In the genomic region with DNA sequence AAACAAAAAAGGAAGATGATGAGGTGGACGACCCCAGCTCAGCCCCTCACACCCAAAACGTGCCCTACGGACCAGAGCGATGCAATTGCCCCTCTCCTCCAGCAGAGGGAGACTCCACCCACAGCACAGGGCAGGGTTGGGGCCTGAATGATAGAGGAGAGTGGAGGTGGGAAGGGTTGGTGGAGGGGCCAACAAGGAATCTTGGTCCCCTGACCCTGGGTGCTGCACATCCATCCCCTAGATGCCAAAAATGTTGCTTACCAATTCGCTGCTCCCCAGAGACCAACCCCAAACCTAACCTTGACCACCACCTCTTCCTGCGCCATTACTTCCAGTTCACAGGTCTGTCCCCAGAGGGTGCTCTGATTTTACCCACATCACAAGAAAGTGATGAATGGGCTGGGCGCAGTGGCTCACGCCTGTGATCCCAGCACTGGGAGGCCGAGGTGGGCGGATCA, we compare ENCODE assay signal across 8 cellular contexts. TPM values are rescaled to one million over a fixed set of nuclear protein-coding genes. Genes with fewer than 3 reads are reported as not detected.
DNase-seq lines count a peak whose midpoint lies in the region; ATAC-seq and TF ChIP-seq lines count a peak whose summit lies in the region.

No MANE protein-coding gene starts in this region.

- H3K36me3 ChIP-seq in CD4-positive, CD25-positive, alpha-beta regulatory T cell (ENCODE audit: control insufficient read depth, insufficient read depth, low read length): peaks cover 4% of the 10 kb centered on the region
- no peaks in the 10 kb centered on the region for H3K36me3 ChIP-seq in GM23338 (ENCODE audit: insufficient read depth)
- H3K36me3 ChIP-seq in left ventricle myocardium inferior: no peaks in the 10 kb centered on the region

- TF ChIP-seq CTCF in GM23338 (conservative IDR thresholded peaks at IDR 0.05; ENCODE audit: low read depth in 2 of 2) (peak; percentile 94 to 100), left ventricle myocardium inferior (IDR thresholded peaks at IDR 0.05; ENCODE audit: borderline replicate concordance) (peak; percentile 90)

- H3K4me2 ChIP-seq in GM23338: no peak overlapping the region

- peak; percentile 85 to 86 for ATAC-seq in CD4-positive, CD25-positive, alpha-beta regulatory T cell (ENCODE audit: low read depth in 2 of 2)
- ATAC-seq in GM23338 (peak; percentile 83), GM21515 (IDR thresholded peaks at IDR 0.05; ENCODE audit: unreplicated experiment) (no peak), GM19467 (IDR thresholded peaks at IDR 0.05; ENCODE audit: unreplicated experiment) (no peak)

- peaks cover under 1% of the 10 kb centered on the region; the same call in 1 of the 2 replicates for H3F3A ChIP-seq in GM23338 (replicated peaks; ENCODE audit: low read depth)

- no peak overlapping the region for H3K4me3 Mint-ChIP-seq in CD4-positive, CD25-positive, alpha-beta regulatory T cell
- H3K4me3 Mint-ChIP-seq in GM23338: no peak overlapping the region

- no peaks in the 10 kb centered on the region for H3K9me3 ChIP-seq in CD4-positive, CD25-positive, alpha-beta regulatory T cell (ENCODE audit: control insufficient read depth in 2 of 2, low read length in 2 of 2)
- H3K9me3 ChIP-seq in left ventricle myocardium inferior (replicated peaks): no peaks in the 10 kb centered on the region

- H4K20me1 ChIP-seq in GM23338 (replicated peaks; ENCODE audit: insufficient read depth): no peaks in the 10 kb centered on the region

- H3K27me3 Mint-ChIP-seq in CD4-positive, CD25-positive, alpha-beta regulatory T cell: no peaks in the 10 kb centered on the region
- H3K27me3 Mint-ChIP-seq in GM23338 (ENCODE audit: insufficient read depth, low read depth, poor library complexity): no peaks in the 10 kb centered on the region

- DNase-seq in CD4-positive, CD25-positive, alpha-beta regulatory T cell: peak; percentile 37 to 65 (median 57)
- DNase-seq in GM23338 (ENCODE audit: low spot score) (peak; percentile 82), RKO (ENCODE audit: low spot score) (peak; percentile 35), left ventricle myocardium inferior (no peak)
- peak; percentile 43 for DNase-seq in activated gamma-delta T cell treated with anti-CD3 and anti-CD28 coated beads, Interleukin-2, amount 50 U/mL, for 16 hours (ENCODE audit: low read depth)
- peak; percentile 40 for DNase-seq in stimulated activated CD4-positive, alpha-beta T cell treated with anti-CD3 and anti-CD28 coated beads, Interleukin-2, amount 100 ng/mL, for 4 hours (ENCODE audit: low read depth)

- H3K4me1 ChIP-seq in CD4-positive, CD25-positive, alpha-beta regulatory T cell (ENCODE audit: control insufficient read depth, insufficient read depth, low read length, poor library complexity, severe bottlenecking): no peaks in the 10 kb centered on the region
- H3K4me1 ChIP-seq in GM23338 (ENCODE audit: insufficient read depth) (no peaks in the 10 kb centered on the region), left ventricle myocardium inferior (no peaks in the 10 kb centered on the region)

- no peak overlapping the region for H3K27ac ChIP-seq in CD4-positive, CD25-positive, alpha-beta regulatory T cell (ENCODE audit: insufficient read depth, low read length, poor library complexity, severe bottlenecking)
- H3K27ac ChIP-seq in GM23338 (ENCODE audit: low read depth) (no peak overlapping the region), left ventricle myocardium inferior (replicated peaks) (no peak overlapping the region)

- no peak overlapping the region for H2AFZ ChIP-seq in GM23338

- H3K4me3 ChIP-seq in CD4-positive, CD25-positive, alpha-beta regulatory T cell (ENCODE audit: low read depth, low read length): no peak overlapping the region
- H3K4me3 ChIP-seq in GM23338 (no peak overlapping the region), left ventricle myocardium inferior (no peak overlapping the region)

- H3K4me1 Mint-ChIP-seq in CD4-positive, CD25-positive, alpha-beta regulatory T cell: peaks cover 0 to 22% (median 0%) of the 10 kb centered on the region in 4 donors
- H3K4me1 Mint-ChIP-seq in GM23338: peaks cover 3% of the 10 kb centered on the region; the same call in 2 of the 3 replicates

- H3K36me3 Mint-ChIP-seq in CD4-positive, CD25-positive, alpha-beta regulatory T cell: no peaks in the 10 kb centered on the region
- no peaks in the 10 kb centered on the region for H3K36me3 Mint-ChIP-seq in GM23338 (ENCODE audit: low read depth)

- intact Hi-C loops in left ventricle myocardium inferior (cut with micrococcal nuclease): no loop called here

- no peak overlapping the region for H3K27ac Mint-ChIP-seq in CD4-positive, CD25-positive, alpha-beta regulatory T cell
- H3K27ac Mint-ChIP-seq in GM23338: no peak overlapping the region

- no peaks in the 10 kb centered on the region for H3K9me2 ChIP-seq in GM23338 (ENCODE audit: insufficient read depth)

- H3K79me2 ChIP-seq in GM23338 (replicated peaks; ENCODE audit: insufficient read depth): no peaks in the 10 kb centered on the region

- no peaks in the 10 kb centered on the region for H3K9me3 Mint-ChIP-seq in CD4-positive, CD25-positive, alpha-beta regulatory T cell
- H3K9me3 Mint-ChIP-seq in GM23338: no peaks in the 10 kb centered on the region

- no peaks in the 10 kb centered on the region for H3K27me3 ChIP-seq in CD4-positive, CD25-positive, alpha-beta regulatory T cell (ENCODE audit: control insufficient read depth, insufficient read depth, low read length)
- H3K27me3 ChIP-seq in GM23338 (ENCODE audit: insufficient read depth) (no peaks in the 10 kb centered on the region), left ventricle myocardium inferior (ENCODE audit: low read depth) (peaks cover 18% of the 10 kb centered on the region)

TF ChIP-seq in GM23338, 12 proteins besides CTCF, POLR2A, EP300 and RAD21:
- no peak for TF ChIP-seq CREB1 (CRISPR knock-in tag; IDR thresholded peaks at IDR 0.05; ENCODE audit: low read depth)

RNA-seq across cellular contexts. Expression of a gene that starts 12.9 kb away (rescaled TPM):
- 16.7 TPM for total RNA-seq in CD4-positive, CD25-positive, alpha-beta regulatory T cell
- 10 to 100 TPM; 11.8 to 21.0 (median 14.5) TPM for polyA plus RNA-seq in CD4-positive, CD25-positive, alpha-beta regulatory T cell
- total RNA-seq in GM23338 (2014; rRNA removed; shearing (Covaris generic)): 11.6 and 13.6 TPM in 2 replicates
- polyA plus RNA-seq in GM23338 (2016; fragmentation: Nextera tagmentation; extraction: Ambion mirVana): 7.4 and 7.5 TPM in 2 replicates
- 18.3 TPM for total RNA-seq in left ventricle myocardium inferior

RNA-seq across cellular contexts. Expression of a gene that starts 14.5 kb away (rescaled TPM):
- 27.2 TPM for total RNA-seq in CD4-positive, CD25-positive, alpha-beta regulatory T cell
- polyA plus RNA-seq in CD4-positive, CD25-positive, alpha-beta regulatory T cell: 100 to 1,000 TPM; 112 to 125 (median 117) TPM
- total RNA-seq in GM23338 (2014; rRNA removed; shearing (Covaris generic)): 27.6 and 48.0 TPM in 2 replicates
- 230 and 232 TPM in 2 replicates for polyA plus RNA-seq in GM23338 (2016; fragmentation: Nextera tagmentation; extraction: Ambion mirVana)
- total RNA-seq in left ventricle myocardium inferior: 57.0 TPM

RNA-seq across cellular contexts. Expression of a gene that starts 14.7 kb away (rescaled TPM):
- total RNA-seq in CD4-positive, CD25-positive, alpha-beta regulatory T cell: 14.9 TPM
- 10 to 100 TPM; 33.2 to 43.6 (median 35.7) TPM for polyA plus RNA-seq in CD4-positive, CD25-positive, alpha-beta regulatory T cell
- total RNA-seq in GM23338 (2014; rRNA removed; shearing (Covaris generic)): 113 and 134 TPM in 2 replicates
- polyA plus RNA-seq in GM23338 (2016; fragmentation: Nextera tagmentation; extraction: Ambion mirVana): 93.0 and 98.7 TPM in 2 replicates
- total RNA-seq in left ventricle myocardium inferior: 165 TPM

RNA-seq across cellular contexts. Expression of a gene that starts 40.6 kb away (rescaled TPM):
- 0.27 TPM for total RNA-seq in CD4-positive, CD25-positive, alpha-beta regulatory T cell
- under 1 TPM; 0.07 to 0.53 (median 0.34) TPM for polyA plus RNA-seq in CD4-positive, CD25-positive, alpha-beta regulatory T cell
- total RNA-seq in GM23338 (2014; rRNA removed; shearing (Covaris generic)): 34.0 and 35.1 TPM in 2 replicates
- 5.8 and 6.1 TPM in 2 replicates for polyA plus RNA-seq in GM23338 (2016; fragmentation: Nextera tagmentation; extraction: Ambion mirVana)
- 0.33 TPM for total RNA-seq in left ventricle myocardium inferior

RNA-seq across cellular contexts. Expression of a gene that starts 46.5 kb away (rescaled TPM):
- 10.0 TPM for total RNA-seq in CD4-positive, CD25-positive, alpha-beta regulatory T cell
- 10 to 100 TPM; 10.2 to 11.5 (median 10.4) TPM for polyA plus RNA-seq in CD4-positive, CD25-positive, alpha-beta regulatory T cell
- 21.8 and 30.1 TPM in 2 replicates for total RNA-seq in GM23338 (2014; rRNA removed; shearing (Covaris generic))
- 5.9 and 6.4 TPM in 2 replicates for polyA plus RNA-seq in GM23338 (2016; fragmentation: Nextera tagmentation; extraction: Ambion mirVana)
- total RNA-seq in left ventricle myocardium inferior: 6.2 TPM

Comparison
In these comparisons a context has a peak if more than half of its experiments do, and no peak if none do; other contexts are left out.
1. ATAC-seq: peak in CD4-positive, CD25-positive, alpha-beta regulatory T cell (2 of 2) and GM23338 (single experiment); none in GM21515 (single experiment) and GM19467 (single experiment).